ENCODE assay signal across 19 cellular contexts in genomic region chr10:44859546-44860285, GRCh38. TPM values are rescaled to one million over a fixed set of nuclear protein-coding genes. Genes with fewer than 3 reads are reported as not detected.
DNase-seq lines count a peak whose midpoint lies in the region; ATAC-seq, FAIRE-seq and TF ChIP-seq lines count a peak whose summit lies in the region.
"Had no signal": no experiment of that assay in that cellular context is flagged by ENCODE, and none has a peak within 500 bp of the region (broad histone marks: within the 10 kb centered on the region; RNA-seq: fewer than 3 reads in every experiment).

No MANE protein-coding gene starts in this region.

- peaks cover 22% of the 10 kb centered on the region for H3K4me1 Mint-ChIP-seq in astrocyte (ENCODE audit: low read depth, unreplicated experiment)
- H3K4me1 Mint-ChIP-seq in neural crest cell = peaks cover 66% of the 10 kb centered on the region

- peak; percentile 5 for DNase-seq in H7
- DNase-seq in astrocyte (ENCODE audit: low read depth) = no peak
- DNase-seq in neural crest cell (ENCODE audit: low read depth, low spot score) = no peak
- no peak for DNase-seq in urothelium cell line (ENCODE audit: low spot score)
- DNase-seq in NCI-H82 (lab: John Stamatoyannopoulos, UW) = no peak
- no peak for DNase-seq in stimulated activated CD4-positive, alpha-beta T cell treated with anti-CD3 and anti-CD28 coated beads, Interleukin-4, amount 100 ng/mL, for 24 hours
- DNase-seq: DMS79, NCI-H1105, NCI-H2029 treated with DMSO at 0.1 percent for 48 hours, NCI-H2171, NCI-H524 treated with DMSO at 0.1 percent for 48 hours had no signal

- H4K20me1 ChIP-seq in astrocyte (ENCODE audit: insufficient read depth, low read length) = no peaks in the 10 kb centered on the region

- no peak for ATAC-seq in GM18502 (IDR thresholded peaks at IDR 0.05; ENCODE audit: poor library complexity, unreplicated experiment)
- ATAC-seq: A549 had no signal

- no peak overlapping the region for H2AFZ ChIP-seq in astrocyte (ENCODE audit: low read depth, low read length)

- peaks cover 38% of the 10 kb centered on the region for H3K4me1 ChIP-seq in astrocyte (ENCODE audit: insufficient read depth, low read length)
- H3K4me1 ChIP-seq: A549 had no signal

- H3K27me3 ChIP-seq in H7 (ENCODE audit: control insufficient read depth, insufficient read depth, low read length) (peaks cover 13% of the 10 kb centered on the region), astrocyte (ENCODE audit: insufficient read depth, low read length) (no peaks in the 10 kb centered on the region)
- H3K27me3 ChIP-seq: SJSA1 had no signal

- peak; percentile 29 for FAIRE-seq in astrocyte (lab: Jason Lieb, UNC)
- FAIRE-seq in urothelium cell line (lab: Jason Lieb, UNC) = peak; percentile 72
- FAIRE-seq: A549, H54, RCC 7860 had no signal

- H3K36me3 Mint-ChIP-seq in astrocyte (ENCODE audit: low read depth, unreplicated experiment) (no peaks in the 10 kb centered on the region), neural crest cell (ENCODE audit: low read depth) (no peaks in the 10 kb centered on the region)
- H3K36me3 Mint-ChIP-seq: IgD-negative memory B cell had no signal

- TF ChIP-seq CTCF in astrocyte (IDR thresholded peaks at IDR 0.05; ENCODE audit: insufficient read depth, low read depth, low read length) (no peak), neural crest cell (conservative IDR thresholded peaks at IDR 0.05) (no peak)

- H3K79me2 ChIP-seq in astrocyte (ENCODE audit: insufficient read depth, low read length) = no peaks in the 10 kb centered on the region

- no peak overlapping the region for H3K27ac ChIP-seq in astrocyte (ENCODE audit: low read depth, low read length)
- H3K27ac ChIP-seq: A549 had no signal

- H3K36me3 ChIP-seq in H7 (replicated peaks; ENCODE audit: control insufficient read depth, insufficient read depth, low read length) = no peaks in the 10 kb centered on the region
- H3K36me3 ChIP-seq in astrocyte (ENCODE audit: insufficient read depth, low read length) = no peaks in the 10 kb centered on the region
- H3K36me3 ChIP-seq: SJSA1 had no signal

- no peak overlapping the region for H3K27ac Mint-ChIP-seq in astrocyte (ENCODE audit: unreplicated experiment)
- H3K27ac Mint-ChIP-seq in neural crest cell (ENCODE audit: unreplicated experiment) = no peak overlapping the region
- H3K27ac Mint-ChIP-seq: B cell, IgD-negative memory B cell had no signal

- H3K27me3 Mint-ChIP-seq in astrocyte (ENCODE audit: low read depth, unreplicated experiment) (peaks cover 18% of the 10 kb centered on the region), neural crest cell (ENCODE audit: low read depth) (peaks cover 18% of the 10 kb centered on the region)

- H3K4me3 Mint-ChIP-seq in astrocyte (ENCODE audit: unreplicated experiment) (no peak overlapping the region), neural crest cell (peak overlapping the region; percentile 32)
- H3K4me3 Mint-ChIP-seq: B cell, IgD-negative memory B cell had no signal

- H3K4me3 ChIP-seq in H7 (ENCODE audit: insufficient read depth, low read depth, low read length) (no peak overlapping the region), astrocyte (ENCODE audit: insufficient read depth, low read depth, low read length) (no peak overlapping the region)
- H3K4me3 ChIP-seq: A549, SJSA1 had no signal

- H3K9me3 Mint-ChIP-seq in astrocyte (ENCODE audit: unreplicated experiment) (peaks cover 3% of the 10 kb centered on the region), neural crest cell (no peaks in the 10 kb centered on the region)
- H3K9me3 Mint-ChIP-seq: IgD-negative memory B cell had no signal

- H3K4me2 ChIP-seq in astrocyte (ENCODE audit: low read length) = no peak overlapping the region
- H3K4me2 ChIP-seq: A549 had no signal

- H3K9ac ChIP-seq in astrocyte (ENCODE audit: low read length) = no peak overlapping the region

- H3K9me3 ChIP-seq in astrocyte (ENCODE audit: insufficient read depth, low read depth, low read length) = no peaks in the 10 kb centered on the region
- H3K9me3 ChIP-seq: A549, SJSA1 had no signal

RNA-seq across cellular contexts. Expression of gene TMEM72, which starts 51.4 kb away (rescaled TPM):
- total RNA-seq in H7 (2014; rRNA removed; shearing (Covaris generic)) = not detected in 2 replicates
- total RNA-seq in astrocyte (not detected in 2 replicates), neural crest cell (not detected in 2 replicates)
- total RNA-seq: B cell, OCI-LY7, SJSA1 had no signal
